ENCODE assay signal across 14 cellular contexts in genomic region chr7:47477191-47478016, GRCh38.
DNase-seq lines count a peak whose midpoint lies in the region; TF ChIP-seq lines count a peak whose summit lies in the region.
"Had no signal": no experiment of that assay in that cellular context is flagged by ENCODE, and none has a peak within 500 bp of the region (broad histone marks: within the 10 kb centered on the region; RNA-seq: fewer than 3 reads in every experiment).

No MANE protein-coding gene starts in this region.

- peak overlapping the region; percentile 20 for H2AK5ac ChIP-seq in neuronal stem cell (ENCODE audit: low read depth, low read length)

- peak overlapping the region; percentile 50 for H3K18ac ChIP-seq in neuronal stem cell (ENCODE audit: low read length)

- no peak overlapping the region for H3K9ac ChIP-seq in neuronal stem cell (ENCODE audit: low read depth, low read length, poor library complexity)

- DNase-seq in COR-L47 (lab: John Stamatoyannopoulos, UW): peak; percentile 36
- DNase-seq in NCI-H2029 treated with DMSO at 0.1 percent for 48 hours (lab: John Stamatoyannopoulos, UW): peak; percentile 81
- DNase-seq in neuronal stem cell (ENCODE audit: low spot score): no peak
- DNase-seq in CD1c-positive myeloid dendritic cell (ENCODE audit: extremely low spot score): no peak
- DNase-seq in AG20443 (ENCODE audit: low spot score): no peak
- no peak for DNase-seq in GM10248 (ENCODE audit: extremely low spot score)
- DNase-seq in NAMALWA (ENCODE audit: low spot score): no peak
- DNase-seq: activated naive CD8-positive, alpha-beta T cell treated with anti-CD3 and anti-CD28 coated beads for 36 hours; BE2C; islet precursor cell; KG1; NCI-H1930; PC-3 had no signal

- peaks cover 16 to 47% of the 10 kb centered on the region in 2 donors for H3K4me1 ChIP-seq in neuronal stem cell (ENCODE audit: control insufficient read depth in 2 of 2, insufficient read depth in 1 of 2, low read depth in 1 of 2, low read length in 2 of 2)

- H3K9me3 ChIP-seq in neuronal stem cell (replicated peaks in 1 of 2; ENCODE audit: control insufficient read depth in 2 of 2, insufficient read depth in 1 of 2, low read depth in 1 of 2, low read length in 2 of 2): peaks cover 0 to 8% of the 10 kb centered on the region in 2 donors
- H3K9me3 ChIP-seq: BE2C had no signal

- H3K27me3 ChIP-seq in neuronal stem cell (ENCODE audit: control insufficient read depth in 3 of 3, insufficient read depth in 3 of 3, low read depth in 1 of 3, low read length in 3 of 3): no peaks in the 10 kb centered on the region
- H3K27me3 ChIP-seq: BE2C had no signal

- no peak overlapping the region for H2BK12ac ChIP-seq in neuronal stem cell (ENCODE audit: low read length)

- peaks cover 31% of the 10 kb centered on the region for H3K79me1 ChIP-seq in neuronal stem cell (ENCODE audit: low read depth, low read length)

- no peak overlapping the region for H2BK120ac ChIP-seq in neuronal stem cell (ENCODE audit: low read depth, low read length)

- no peak overlapping the region for H4K8ac ChIP-seq in neuronal stem cell (ENCODE audit: low read depth, low read length)

- POLR2A ChIA-PET in GM10248 (lab: Yijun Ruan, JAX): interaction anchor here (0.6 kb wide), 1 partner anchor 211 kb away, joined by 3 read pairs; no protein-coding TSS in a partner anchor

- CTCF ChIA-PET in GM10248 (lab: Yijun Ruan, JAX): interaction anchor here (1.2 to 1.5 kb wide), 3 partner anchors 15 to 468 kb away, joined by 3 read pairs; no protein-coding TSS in a partner anchor

- peak overlapping the region; percentile 11; the same call in 1 of the 2 replicates for H3K27ac ChIP-seq in VCaP
- H3K27ac ChIP-seq in neuronal stem cell (replicated peaks; ENCODE audit: low read length): no peak overlapping the region

- H3K23ac ChIP-seq in neuronal stem cell (ENCODE audit: low read depth, low read length, poor library complexity): no peak overlapping the region

- no peak overlapping the region for H3K4me2 ChIP-seq in neuronal stem cell (ENCODE audit: insufficient read depth, low read length, poor library complexity, severe bottlenecking)

- no peak overlapping the region for H3K4me3 ChIP-seq in neuronal stem cell (ENCODE audit: low read length in 2 of 2)

- no peak overlapping the region for H4K91ac ChIP-seq in neuronal stem cell (ENCODE audit: low read depth, low read length, poor library complexity)

- no CpG with 5 or more reads among the region's 8 CpGs for WGBS in neuronal stem cell (ENCODE audit: extremely low coverage in 2 of 2, insufficient read length in 2 of 2, insufficient replicate concordance in 1 of 2), 2 donors

- peak overlapping the region; percentile 25 for H2BK15ac ChIP-seq in neuronal stem cell (ENCODE audit: low read length)

- H2AFZ ChIP-seq in neuronal stem cell (ENCODE audit: low read length): no peak overlapping the region

- TF ChIP-seq CTCF in VCaP (conservative IDR thresholded peaks at IDR 0.05): no peak
- no peak for TF ChIP-seq CTCF in GM10248 (IDR thresholded peaks at IDR 0.05; ENCODE audit: control extremely low read depth, extremely low read depth, low read depth, missing control alignments)

- H2BK5ac ChIP-seq in neuronal stem cell (ENCODE audit: low read length): no peak overlapping the region

- H3K36me3 ChIP-seq in neuronal stem cell (replicated peaks in 1 of 2; ENCODE audit: control insufficient read depth in 2 of 2, insufficient read depth in 2 of 2, low read length in 2 of 2): peaks cover 0 to 4% of the 10 kb centered on the region in 2 donors
- H3K36me3 ChIP-seq: BE2C had no signal

- H3K14ac ChIP-seq in neuronal stem cell (ENCODE audit: low read length): no peak overlapping the region

- H3K4ac ChIP-seq in neuronal stem cell (ENCODE audit: low read length): no peak overlapping the region

Comparison
In these comparisons a context has a peak if more than half of its experiments do, and no peak if none do; other contexts are left out.
1. DNase-seq: peak in COR-L47 (single experiment) and NCI-H2029 treated with DMSO at 0.1 percent for 48 hours (single experiment); none in neuronal stem cell (single experiment), CD1c-positive myeloid dendritic cell (single experiment), AG20443 (single experiment), GM10248 (single experiment) and NAMALWA (single experiment).